Comparison of ENCODE assay signal across 3 cellular contexts in genomic region chr5:18285257-18285656, GRCh38.
A peak's percentile ranks its signal among the peaks of the same experiment; 100 is the strongest.
TF ChIP-seq lines count a peak whose summit lies in the region.

No MANE protein-coding gene starts in this region.

TF ChIP-seq in HepG2, 621 proteins besides CTCF, POLR2A, EP300 and RAD21:
- no peak for TF ChIP-seq MAFG (CRISPR knock-in tag; IDR thresholded peaks at IDR 0.05)
- peak; percentile 25; the same call in 1 of the 2 replicates for TF ChIP-seq MAFF (IDR thresholded peaks at IDR 0.05; ENCODE audit: low read depth, low read length)
- TF ChIP-seq PREB (CRISPR knock-in tag; IDR thresholded peaks at IDR 0.05), result no peak
- TF ChIP-seq MBD4 (IDR thresholded peaks at IDR 0.05; ENCODE audit: borderline replicate concordance, low read length), result no peak
- TF ChIP-seq CBX5 (CRISPR knock-in tag; IDR thresholded peaks at IDR 0.05; ENCODE audit: borderline replicate concordance), result no peak
- no peak for TF ChIP-seq MIXL1 (CRISPR knock-in tag; IDR thresholded peaks at IDR 0.05)
- peak in 1 of 2 experiments; percentile 62; a peak in 1 of 4 replicates for TF ChIP-seq MAFK (conservative IDR thresholded peaks at IDR 0.05 in 1 of 2, IDR thresholded peaks at IDR 0.05 in 1 of 2; ENCODE audit: low read length in 2 of 2)
- no peak for TF ChIP-seq ZNF704 (CRISPR knock-in tag; IDR thresholded peaks at IDR 0.05; ENCODE audit: borderline replicate concordance)
- no peak for TF ChIP-seq ZNF468 (CRISPR knock-in tag; IDR thresholded peaks at IDR 0.05)
- TF ChIP-seq ZNF207 (IDR thresholded peaks at IDR 0.05; ENCODE audit: borderline replicate concordance), result no peak
- no peak for TF ChIP-seq CENPX (CRISPR knock-in tag; IDR thresholded peaks at IDR 0.05)
- no peak for TF ChIP-seq ZNF788 (CRISPR knock-in tag; IDR thresholded peaks at IDR 0.05; ENCODE audit: borderline replicate concordance)
- no peak for TF ChIP-seq TARDBP (CRISPR knock-in tag; IDR thresholded peaks at IDR 0.05)
- no peak for TF ChIP-seq MXD3 (CRISPR knock-in tag; IDR thresholded peaks at IDR 0.05)
- TF ChIP-seq KLF6 (CRISPR knock-in tag; IDR thresholded peaks at IDR 0.05), result no peak
- TF ChIP-seq ZNF34 (CRISPR knock-in tag; IDR thresholded peaks at IDR 0.05; ENCODE audit: borderline replicate concordance), result no peak
- TF ChIP-seq KLF9 (CRISPR knock-in tag; IDR thresholded peaks at IDR 0.05; ENCODE audit: low read depth), result no peak
- TF ChIP-seq TFE3 (CRISPR knock-in tag; IDR thresholded peaks at IDR 0.05), result no peak

TF ChIP-seq in IMR-90, 13 proteins besides CTCF, POLR2A, EP300 and RAD21:
- TF ChIP-seq BHLHE40 (IDR thresholded peaks at IDR 0.05; ENCODE audit: low read depth, low read length), result no peak
- TF ChIP-seq NFE2L2 (IDR thresholded peaks at IDR 0.05; ENCODE audit: low read depth, low read length), result no peak
- TF ChIP-seq MAZ (IDR thresholded peaks at IDR 0.05; ENCODE audit: borderline replicate concordance, low read depth, low read length), result no peak
- peak; percentile 16; the same call in 1 of the 2 replicates for TF ChIP-seq MAFK (IDR thresholded peaks at IDR 0.05; ENCODE audit: low read depth, low read length)
TF ChIP-seq in IMR-90: peak in this region for 1.

TF ChIP-seq in H1, 55 proteins besides CTCF, POLR2A, EP300 and RAD21:
- no peak for TF ChIP-seq EGR1 (IDR thresholded peaks at IDR 0.05; ENCODE audit: borderline replicate concordance, low read depth, low read length)
- no peak for TF ChIP-seq RFX5 (IDR thresholded peaks at IDR 0.05; ENCODE audit: borderline replicate concordance, low read depth, low read length)
- no peak for TF ChIP-seq BACH1 (IDR thresholded peaks at IDR 0.05; ENCODE audit: low read length)
- TF ChIP-seq SP1 (IDR thresholded peaks at IDR 0.05; ENCODE audit: low read depth, low read length), result no peak
- no peak for TF ChIP-seq RNF2 (IDR thresholded peaks at IDR 0.05; ENCODE audit: borderline replicate concordance, low read depth, low read length, missing control alignments, poor library complexity, severe bottlenecking)
- TF ChIP-seq JUND (IDR thresholded peaks at IDR 0.05; ENCODE audit: low read length), result no peak
- no peak for TF ChIP-seq SP4 (IDR thresholded peaks at IDR 0.05; ENCODE audit: low read length)
- TF ChIP-seq BCL11A (IDR thresholded peaks at IDR 0.05; ENCODE audit: low read depth in 2 of 2, low read length in 2 of 2), result no peak
- TF ChIP-seq YY1 (IDR thresholded peaks at IDR 0.05; ENCODE audit: low read depth, low read length), result no peak
- no peak for TF ChIP-seq ZNF274 (IDR thresholded peaks at IDR 0.05; ENCODE audit: borderline replicate concordance, extremely low read depth, low read length)
- no peak for TF ChIP-seq CHD2 (IDR thresholded peaks at IDR 0.05; ENCODE audit: low read length)
- TF ChIP-seq HDAC6 (IDR thresholded peaks at IDR 0.05; ENCODE audit: low read depth, low read length), result no peak
- TF ChIP-seq CBX5 (IDR thresholded peaks at IDR 0.05; ENCODE audit: low read depth, low read length), result no peak
- TF ChIP-seq POLR2AphosphoS5 (IDR thresholded peaks at IDR 0.05; ENCODE audit: low read depth, low read length), result no peak
TF ChIP-seq in H1: peak in this region for 0.
